Comparison of ENCODE assay signal across 26 cellular contexts in genomic region chr2:220175967-220176366, GRCh38.
"Had no signal": no experiment of that assay in that cellular context is flagged by ENCODE, and none has a peak within 500 bp of the region (broad histone marks: within the 10 kb centered on the region; RNA-seq: fewer than 3 reads in every experiment).

No MANE protein-coding gene starts in this region.

- H3K27ac Mint-ChIP-seq: activated B cell treated with CpG ODN at 0.5 μM for 24 hours; activated CD4-positive, alpha-beta T cell treated with anti-CD3 and anti-CD28 coated beads, Interleukin-2, amount 10 ng/mL, durations not matched to agents 24 days and 14 days; activated CD8-positive, alpha-beta memory T cell treated with anti-CD3 and anti-CD28 coated beads, Interleukin-2, amount 10 ng/mL, durations not matched to agents 7 days and 5 days; activated naive CD4-positive, alpha-beta T cell treated with anti-CD3 and anti-CD28 coated beads, Interleukin-2, amount 50 U/mL, for 24 hours; activated T-cell treated with anti-CD3 and anti-CD28 coated beads, Interleukin-2, amount 50 U/mL, for 24 hours; activated T-helper 1 cell treated with anti-CD3 and anti-CD28 coated beads, Interleukin-12 subunit alpha, Interleukin-12 subunit beta, Interleukin-2, Interleukin-4 antibody, amounts not matched to agents 30 ng/mL and 10 ng/mL and 1 ng/mL, durations not matched to agents 14 hours and 24 hours and 36 hours; brain; T-cell had no signal

- H3K9me3 ChIP-seq: ascending aorta had no signal

- H3K36me3 Mint-ChIP-seq: activated CD8-positive, alpha-beta memory T cell treated with anti-CD3 and anti-CD28 coated beads, Interleukin-2, amount 10 ng/mL, durations not matched to agents 7 days and 5 days; activated naive CD4-positive, alpha-beta T cell treated with anti-CD3 and anti-CD28 coated beads, Interleukin-2, amount 50 U/mL, for 24 hours; brain; T-cell had no signal

- ATAC-seq: activated CD8-positive, alpha-beta memory T cell treated with anti-CD3 and anti-CD28 coated beads, Interleukin-2, amount 10 ng/mL, durations not matched to agents 7 days and 5 days; T-cell had no signal

- H3K27me3 ChIP-seq: ascending aorta had no signal

- H3K27ac ChIP-seq: ascending aorta, PC-9 had no signal

- H3K4me1 Mint-ChIP-seq: activated B cell treated with CpG ODN at 0.5 μM for 24 hours; activated CD4-positive, alpha-beta T cell treated with anti-CD3 and anti-CD28 coated beads, Interleukin-2, amount 10 ng/mL, durations not matched to agents 24 days and 14 days; activated CD8-positive, alpha-beta memory T cell treated with anti-CD3 and anti-CD28 coated beads, Interleukin-2, amount 10 ng/mL, durations not matched to agents 7 days and 5 days; activated naive CD4-positive, alpha-beta T cell treated with anti-CD3 and anti-CD28 coated beads, Interleukin-2, amount 50 U/mL, for 24 hours; T-cell had no signal

- H3K4me1 ChIP-seq: ascending aorta had no signal

- H3K36me3 ChIP-seq: ascending aorta had no signal

- H3K27me3 Mint-ChIP-seq: activated B cell treated with CpG ODN at 0.5 μM for 24 hours; activated CD4-positive, alpha-beta T cell treated with anti-CD3 and anti-CD28 coated beads, Interleukin-2, amount 10 ng/mL, durations not matched to agents 24 days and 14 days; activated CD8-positive, alpha-beta memory T cell treated with anti-CD3 and anti-CD28 coated beads, Interleukin-2, amount 10 ng/mL, durations not matched to agents 7 days and 5 days; activated naive CD4-positive, alpha-beta T cell treated with anti-CD3 and anti-CD28 coated beads, Interleukin-2, amount 50 U/mL, for 24 hours; activated T-cell treated with anti-CD3 and anti-CD28 coated beads, Interleukin-2, amount 50 U/mL, for 24 hours; T-cell had no signal

- H3K4me3 Mint-ChIP-seq: activated B cell treated with CpG ODN at 0.5 μM for 24 hours; activated CD4-positive, alpha-beta T cell treated with anti-CD3 and anti-CD28 coated beads, Interleukin-2, amount 10 ng/mL, durations not matched to agents 24 days and 14 days; activated CD8-positive, alpha-beta memory T cell treated with anti-CD3 and anti-CD28 coated beads, Interleukin-2, amount 10 ng/mL, durations not matched to agents 7 days and 5 days; activated naive CD4-positive, alpha-beta T cell treated with anti-CD3 and anti-CD28 coated beads, Interleukin-2, amount 50 U/mL, for 24 hours; activated T-cell treated with anti-CD3 and anti-CD28 coated beads, Interleukin-2, amount 50 U/mL, for 24 hours; activated T-helper 1 cell treated with anti-CD3 and anti-CD28 coated beads, Interleukin-12 subunit alpha, Interleukin-12 subunit beta, Interleukin-2, Interleukin-4 antibody, amounts not matched to agents 30 ng/mL and 10 ng/mL and 1 ng/mL, durations not matched to agents 14 hours and 24 hours and 36 hours; brain; T-cell had no signal

- H2AFZ ChIP-seq: PC-9 had no signal

- H3K4me2 ChIP-seq: PC-9 had no signal

- H3K4me3 ChIP-seq: ascending aorta, PC-9 had no signal

- FAIRE-seq: TTC549 had no signal

- DNase-seq: activated B cell treated with CpG ODN at 0.5 μM for 24 hours; activated CD4-positive, alpha-beta T cell treated with anti-CD3 and anti-CD28 coated beads for 1 hour; activated CD4-positive, alpha-beta T cell treated with anti-CD3 and anti-CD28 coated beads, Interleukin-2, amount 10 ng/mL, durations not matched to agents 24 days and 14 days; activated CD4-positive, alpha-beta T cell treated with anti-CD3 and anti-CD28 coated beads, Interleukin-2, amount 50 U/mL, for 48 hours; activated CD8-positive, alpha-beta memory T cell treated with anti-CD3 and anti-CD28 coated beads, Interleukin-2, amount 10 ng/mL, durations not matched to agents 7 days and 5 days; activated effector memory CD4-positive, alpha-beta T cell treated with Interleukin-2 at 50 U/mL for 16 hours; activated naive CD4-positive, alpha-beta T cell; activated T-cell treated with anti-CD3 and anti-CD28 coated beads, Interleukin-2, amount 50 U/mL, for 24 hours; amniotic stem cell; Kasumi-1; KBM-7; NCI-H1048; NCI-H1417; NCI-H2029 treated with DMSO at 0.1 percent for 48 hours; NCI-H510A treated with DMSO at 0.1 percent for 48 hours; NCI-H69; PC-9; SHP77 treated with DMSO at 0.1 percent for 48 hours; T-cell; T-helper 2 cell; T1000 had no signal

- H3K9me3 Mint-ChIP-seq: activated B cell treated with CpG ODN at 0.5 μM for 24 hours; activated CD4-positive, alpha-beta T cell treated with anti-CD3 and anti-CD28 coated beads, Interleukin-2, amount 10 ng/mL, durations not matched to agents 24 days and 14 days; activated naive CD4-positive, alpha-beta T cell treated with anti-CD3 and anti-CD28 coated beads, Interleukin-2, amount 50 U/mL, for 24 hours; activated T-cell treated with anti-CD3 and anti-CD28 coated beads, Interleukin-2, amount 50 U/mL, for 24 hours; activated T-helper 1 cell treated with anti-CD3 and anti-CD28 coated beads, Interleukin-12 subunit alpha, Interleukin-12 subunit beta, Interleukin-2, Interleukin-4 antibody, amounts not matched to agents 30 ng/mL and 10 ng/mL and 1 ng/mL, durations not matched to agents 14 hours and 24 hours and 36 hours had no signal
